18 cellular contexts compared by ENCODE assay signal in the genomic region with DNA sequence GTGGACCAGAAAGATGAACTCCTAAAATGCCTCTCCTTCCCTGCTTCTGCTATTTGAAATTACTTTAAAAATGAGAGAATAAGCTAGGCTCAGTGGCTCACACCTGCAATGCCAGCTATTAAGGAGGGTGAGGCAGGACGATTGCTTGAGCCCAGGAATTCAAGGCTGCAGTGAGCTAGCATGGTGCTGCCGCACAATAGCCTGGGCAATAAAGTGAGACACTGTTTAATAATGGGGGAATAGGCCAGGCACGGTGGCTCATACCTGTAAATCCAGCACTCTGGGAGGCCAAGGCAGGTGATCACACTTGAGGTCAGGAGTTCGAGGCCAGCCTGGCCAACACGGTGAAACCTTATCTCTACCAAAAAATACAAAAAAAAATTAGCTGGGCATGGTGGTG.
DNase-seq lines count a peak whose midpoint lies in the region; ATAC-seq and TF ChIP-seq lines count a peak whose summit lies in the region.
"Had no signal": no experiment of that assay in that cellular context is flagged by ENCODE, and none has a peak within 500 bp of the region (broad histone marks: within the 10 kb centered on the region; RNA-seq: fewer than 3 reads in every experiment).

No MANE protein-coding gene starts in this region.

- peaks cover 9 to 30% of the 10 kb centered on the region in 2 experiments for H3K79me1 ChIP-seq in IMR-90 (ENCODE audit: low read depth in 1 of 2, low read length in 2 of 2)
- peaks cover 35% of the 10 kb centered on the region for H3K79me1 ChIP-seq in mesenchymal stem cell (replicated peaks; ENCODE audit: low read length, poor library complexity, severe bottlenecking)

- no peak overlapping the region for H3K18ac ChIP-seq in IMR-90 (ENCODE audit: low read depth, low read length)
- H3K18ac ChIP-seq in mesenchymal stem cell (ENCODE audit: low read depth in 1 of 2, low read length in 2 of 2), result no peak overlapping the region

- peak overlapping the region in 2 of 3 donors; percentile 69 to 85 for H3K27ac Mint-ChIP-seq in CD4-positive, CD25-positive, alpha-beta regulatory T cell
- H3K27ac Mint-ChIP-seq in activated naive CD8-positive, alpha-beta T cell treated with anti-CD3 and anti-CD28 coated beads, Interleukin-2, amount 10 ng/mL, durations not matched to agents 7 days and 5 days, result peak overlapping the region; percentile 34

- H4K20me1 ChIP-seq in IMR-90 (ENCODE audit: insufficient read depth, low read length), result no peaks in the 10 kb centered on the region

- H3K36me3 ChIP-seq in CD4-positive, CD25-positive, alpha-beta regulatory T cell (ENCODE audit: control insufficient read depth, insufficient read depth, low read length), result peaks cover 4% of the 10 kb centered on the region
- no peaks in the 10 kb centered on the region for H3K36me3 ChIP-seq in IMR-90 (ENCODE audit: control insufficient read depth, insufficient read depth, low read length)
- no peaks in the 10 kb centered on the region for H3K36me3 ChIP-seq in rectal smooth muscle tissue (ENCODE audit: control insufficient read depth, insufficient read depth, low read length)
- peaks cover 0 to 11% of the 10 kb centered on the region in 2 experiments for H3K36me3 ChIP-seq in mesenchymal stem cell (ENCODE audit: control insufficient read depth in 1 of 2, insufficient read depth in 2 of 2, low read depth in 1 of 2, low read length in 2 of 2)
- no peaks in the 10 kb centered on the region for H3K36me3 ChIP-seq in testis (ENCODE audit: low read depth, missing control alignments)
- H3K36me3 ChIP-seq: BE2C had no signal

- TF ChIP-seq CTCF in IMR-90 (conservative IDR thresholded peaks at IDR 0.05; ENCODE audit: low read depth, low read length) (no peak), testis (IDR thresholded peaks at IDR 0.05) (no peak)

- H4K8ac ChIP-seq in IMR-90 (ENCODE audit: low read depth in 2 of 2, low read length in 2 of 2) (no peak overlapping the region), mesenchymal stem cell (ENCODE audit: low read length) (no peak overlapping the region)

- in situ Hi-C loops in IMR-90 (cut with MboI; ENCODE audit: low sequenced_read_pairs), result loop anchor here (25.0 kb wide), 1 partner anchor 600 kb away; no protein-coding TSS in a partner anchor

- peaks cover 9% of the 10 kb centered on the region for H3K4me1 ChIP-seq in CD4-positive, CD25-positive, alpha-beta regulatory T cell (ENCODE audit: control insufficient read depth, insufficient read depth, low read length, poor library complexity, severe bottlenecking)
- H3K4me1 ChIP-seq in IMR-90 (ENCODE audit: control insufficient read depth, insufficient read depth, low read length) (peaks cover 11% of the 10 kb centered on the region), rectal smooth muscle tissue (ENCODE audit: control insufficient read depth, insufficient read depth, low read length) (peaks cover 11% of the 10 kb centered on the region), mesenchymal stem cell (ENCODE audit: control insufficient read depth, insufficient read depth, low read depth, low read length) (peaks cover 14% of the 10 kb centered on the region), testis (no peaks in the 10 kb centered on the region)
- H3K4me1 ChIP-seq: BE2C had no signal

- H2BK120ac ChIP-seq in IMR-90 (ENCODE audit: low read depth, low read length), result no peak overlapping the region
- H2BK120ac ChIP-seq in mesenchymal stem cell (ENCODE audit: low read depth, low read length), result no peak overlapping the region

- TF ChIP-seq POLR2A in IMR-90 (IDR thresholded peaks at IDR 0.05; ENCODE audit: low read depth, low read length) (no peak), testis (IDR thresholded peaks at IDR 0.05) (no peak)

- no peak for TF ChIP-seq RAD21 in IMR-90 (IDR thresholded peaks at IDR 0.05; ENCODE audit: low read length)

- no peaks in the 10 kb centered on the region for H3K27me3 Mint-ChIP-seq in CD4-positive, CD25-positive, alpha-beta regulatory T cell
- no peaks in the 10 kb centered on the region for H3K27me3 Mint-ChIP-seq in activated naive CD8-positive, alpha-beta T cell treated with anti-CD3 and anti-CD28 coated beads, Interleukin-2, amount 10 ng/mL, durations not matched to agents 7 days and 5 days

- DNase-seq in CD4-positive, CD25-positive, alpha-beta regulatory T cell, result no peak
- DNase-seq in IMR-90 (no peak), mesenchymal stem cell (no peak), NCI-H2196 (lab: John Stamatoyannopoulos, UW; ENCODE audit: unreplicated experiment) (no peak), testis (no peak)
- DNase-seq in activated naive CD8-positive, alpha-beta T cell treated with anti-CD3 and anti-CD28 coated beads, Interleukin-2, amount 10 ng/mL, durations not matched to agents 7 days and 5 days, result no peak
- DNase-seq: BE2C, DMS79 treated with DMSO at 0.1 percent for 48 hours, H7, NCI-H1092, NCI-H146, NCI-H2081 treated with DMSO at 0.1 percent for 48 hours, NCI-H2227 treated with DMSO at 0.1 percent for 48 hours had no signal

- H3K4me1 Mint-ChIP-seq in CD4-positive, CD25-positive, alpha-beta regulatory T cell, result peaks cover 31 to 79% (median 46%) of the 10 kb centered on the region in 4 donors
- H3K4me1 Mint-ChIP-seq in activated naive CD8-positive, alpha-beta T cell treated with anti-CD3 and anti-CD28 coated beads, Interleukin-2, amount 10 ng/mL, durations not matched to agents 7 days and 5 days, result peaks cover 42% of the 10 kb centered on the region

- no peak overlapping the region for H3K56ac ChIP-seq in IMR-90 (ENCODE audit: extremely low read depth, insufficient read depth, low read length)

- POLR2A ChIA-PET in IMR-90 (lab: Charles Lee; ENCODE audit: unreplicated experiment), result no interaction called here
- POLR2A ChIA-PET in activated naive CD8-positive, alpha-beta T cell treated with anti-CD3 and anti-CD28 coated beads, Interleukin-2, amount 10 ng/mL, durations not matched to agents 7 days and 5 days (lab: Charles Lee), result no interaction called here

- H3K27me3 ChIP-seq in CD4-positive, CD25-positive, alpha-beta regulatory T cell (ENCODE audit: control insufficient read depth, insufficient read depth, low read length), result no peaks in the 10 kb centered on the region
- no peaks in the 10 kb centered on the region for H3K27me3 ChIP-seq in IMR-90 (ENCODE audit: control insufficient read depth, insufficient read depth, low read length)
- no peaks in the 10 kb centered on the region for H3K27me3 ChIP-seq in rectal smooth muscle tissue (ENCODE audit: control insufficient read depth, insufficient read depth, low read length)
- no peaks in the 10 kb centered on the region for H3K27me3 ChIP-seq in mesenchymal stem cell (ENCODE audit: control insufficient read depth in 1 of 2, insufficient read depth in 1 of 2, low read length in 2 of 2)
- no peaks in the 10 kb centered on the region for H3K27me3 ChIP-seq in testis
- H3K27me3 ChIP-seq: BE2C had no signal

- H3K9me1 ChIP-seq in IMR-90 (ENCODE audit: insufficient read depth, low read length), result 0 out of 2 replicates have a peak, but pooled peaks cover 9% of the 10 kb centered on the region

- no peaks in the 10 kb centered on the region for H3K9me3 ChIP-seq in CD4-positive, CD25-positive, alpha-beta regulatory T cell (ENCODE audit: control insufficient read depth in 2 of 2, low read length in 2 of 2)
- H3K9me3 ChIP-seq in IMR-90 (ENCODE audit: control insufficient read depth, insufficient read depth, low read length) (no peaks in the 10 kb centered on the region), mesenchymal stem cell (ENCODE audit: control insufficient read depth, low read length) (no peaks in the 10 kb centered on the region), testis (no peaks in the 10 kb centered on the region)
- H3K9me3 ChIP-seq: BE2C had no signal

- H3K4ac ChIP-seq in IMR-90 (ENCODE audit: low read depth, low read length) (no peak overlapping the region), mesenchymal stem cell (ENCODE audit: low read depth in 1 of 2, low read length in 2 of 2) (no peak overlapping the region)

- H2AK9ac ChIP-seq in IMR-90 (replicated peaks; ENCODE audit: low read depth, low read length, poor library complexity), result no peak overlapping the region

- no peak overlapping the region for H4K5ac ChIP-seq in IMR-90 (ENCODE audit: low read depth, low read length)

- ATAC-seq in CD4-positive, CD25-positive, alpha-beta regulatory T cell (ENCODE audit: low read depth in 2 of 2), result no peak
- no peak for ATAC-seq in IMR-90 (ENCODE audit: low read depth)
- no peak for ATAC-seq in activated naive CD8-positive, alpha-beta T cell treated with anti-CD3 and anti-CD28 coated beads, Interleukin-2, amount 10 ng/mL, durations not matched to agents 7 days and 5 days (ENCODE audit: low read depth)
- ATAC-seq: HepG2, Panc1, Right ventricle myocardium inferior had no signal

- no peak overlapping the region for H2BK12ac ChIP-seq in mesenchymal stem cell (ENCODE audit: low read length in 2 of 2)

- CTCF ChIA-PET in IMR-90 (lab: Yijun Ruan, JAX), result interaction anchor here (0.6 kb wide), 1 partner anchor 42 kb away, joined by 3 read pairs; no protein-coding TSS in a partner anchor

- no peak overlapping the region for H2BK5ac ChIP-seq in IMR-90 (ENCODE audit: low read depth, low read length, poor library complexity, severe bottlenecking)
- H2BK5ac ChIP-seq in mesenchymal stem cell (ENCODE audit: low read depth, low read length, poor library complexity, severe bottlenecking), result no peak overlapping the region

- H3K9ac ChIP-seq in IMR-90 (ENCODE audit: low read depth, low read length), result no peak overlapping the region
- H3K9ac ChIP-seq in rectal smooth muscle tissue (ENCODE audit: low read length), result no peak overlapping the region
- H3K9ac ChIP-seq in mesenchymal stem cell (ENCODE audit: low read length), result no peak overlapping the region
- H3K9ac ChIP-seq: KMS-11 had no signal

- intact Hi-C loops in IMR-90 (cut with micrococcal nuclease), result no loop called here
- intact Hi-C loops in testis (cut with DNase I; ENCODE audit: low total_unique reads), result no loop called here

- no peak overlapping the region for H2BK15ac ChIP-seq in IMR-90 (ENCODE audit: low read depth, low read length)
- H2BK15ac ChIP-seq in mesenchymal stem cell (ENCODE audit: low read depth, poor library complexity, severe bottlenecking), result no peak overlapping the region

- H3K23ac ChIP-seq in IMR-90 (ENCODE audit: low read depth, low read length) (no peak overlapping the region), mesenchymal stem cell (ENCODE audit: low read length in 2 of 2) (no peak overlapping the region)

- H3K36me3 Mint-ChIP-seq in CD4-positive, CD25-positive, alpha-beta regulatory T cell, result peaks cover 13% of the 10 kb centered on the region
- peaks cover 5% of the 10 kb centered on the region for H3K36me3 Mint-ChIP-seq in activated naive CD8-positive, alpha-beta T cell treated with anti-CD3 and anti-CD28 coated beads, Interleukin-2, amount 10 ng/mL, durations not matched to agents 7 days and 5 days

- H3K27ac ChIP-seq in CD4-positive, CD25-positive, alpha-beta regulatory T cell (ENCODE audit: insufficient read depth, low read length, poor library complexity, severe bottlenecking), result no peak overlapping the region
- H3K27ac ChIP-seq in IMR-90 (ENCODE audit: insufficient read depth, low read length) (no peak overlapping the region), rectal smooth muscle tissue (ENCODE audit: low read depth, low read length) (peak overlapping the region; percentile 44), mesenchymal stem cell (ENCODE audit: low read length, poor library complexity, severe bottlenecking) (no peak overlapping the region), testis (no peak overlapping the region)
- H3K27ac ChIP-seq: KMS-11 had no signal

- H2AK5ac ChIP-seq in IMR-90 (ENCODE audit: low read depth, low read length), result peak overlapping the region; percentile 20; the same call in 1 of the 2 replicates
- H2AK5ac ChIP-seq in mesenchymal stem cell (ENCODE audit: low read length, severe bottlenecking), result no peak overlapping the region

- H3K4me3 ChIP-seq in CD4-positive, CD25-positive, alpha-beta regulatory T cell (ENCODE audit: low read depth, low read length), result no peak overlapping the region
- H3K4me3 ChIP-seq in IMR-90 (ENCODE audit: insufficient read depth, low read depth, low read length), result no peak overlapping the region
- no peak overlapping the region for H3K4me3 ChIP-seq in rectal smooth muscle tissue (ENCODE audit: low read length)
- no peak overlapping the region for H3K4me3 ChIP-seq in mesenchymal stem cell (ENCODE audit: insufficient read depth in 1 of 2, low read depth in 1 of 2, low read length in 2 of 2)
- no peak overlapping the region for H3K4me3 ChIP-seq in testis

- H3K9me3 Mint-ChIP-seq in CD4-positive, CD25-positive, alpha-beta regulatory T cell, result no peaks in the 10 kb centered on the region
- H3K9me3 Mint-ChIP-seq in activated naive CD8-positive, alpha-beta T cell treated with anti-CD3 and anti-CD28 coated beads, Interleukin-2, amount 10 ng/mL, durations not matched to agents 7 days and 5 days, result no peaks in the 10 kb centered on the region

- H3K4me3 Mint-ChIP-seq in CD4-positive, CD25-positive, alpha-beta regulatory T cell, result peak overlapping the region in 1 of 4 donors; percentile 21
- peak overlapping the region; percentile 44 for H3K4me3 Mint-ChIP-seq in activated naive CD8-positive, alpha-beta T cell treated with anti-CD3 and anti-CD28 coated beads, Interleukin-2, amount 10 ng/mL, durations not matched to agents 7 days and 5 days

- H3K4me2 ChIP-seq in IMR-90 (ENCODE audit: low read depth, low read length), result no peak overlapping the region
- no peak overlapping the region for H3K4me2 ChIP-seq in mesenchymal stem cell (ENCODE audit: low read length, poor library complexity, severe bottlenecking)
- H3K4me2 ChIP-seq: KMS-11 had no signal

- H4K91ac ChIP-seq in IMR-90 (ENCODE audit: insufficient read depth, low read depth, low read length), result no peak overlapping the region
- H4K91ac ChIP-seq in mesenchymal stem cell (ENCODE audit: low read length), result no peak overlapping the region

- H2AFZ ChIP-seq in IMR-90 (replicated peaks; ENCODE audit: low read length, poor library complexity) (no peak overlapping the region), mesenchymal stem cell (ENCODE audit: low read depth, low read length) (no peak overlapping the region)

- no CpG with 5 or more reads among the region's 5 CpGs for WGBS in IMR-90 (ENCODE audit: extremely low coverage in 2 of 2, insufficient read length in 1 of 2), 2 experiments
- 99% methylated on average over 3 of the region's 5 CpGs for WGBS in mesenchymal stem cell
- WGBS in testis, 2 donors, result 76 to 93% methylated on average over 5 of the region's 5 CpGs

- H3K14ac ChIP-seq in IMR-90 (replicated peaks; ENCODE audit: low read depth, low read length) (no peak overlapping the region), mesenchymal stem cell (ENCODE audit: low read length in 2 of 2) (no peak overlapping the region)

- BruUV-seq in IMR-90 (replicated peaks; lab: Mats Ljungman, UMichigan), result no TSS peak

- dilution Hi-C loops in IMR-90 (cut with HindIII; ENCODE audit: low sequenced_read_pairs, unreplicated experiment), result no loop called here

- no peak overlapping the region for H2BK20ac ChIP-seq in IMR-90 (ENCODE audit: low read depth, low read length)
